1 cellular context compared by ENCODE assay signal in genomic region chr2:233079953-233080835, GRCh38.
TF ChIP-seq lines count a peak whose summit lies in the region.

No MANE protein-coding gene starts in this region.

TF ChIP-seq in SK-N-SH, 30 proteins besides CTCF, POLR2A, EP300 and RAD21 (continued from another document):
- no peak for TF ChIP-seq RFX5 (IDR thresholded peaks at IDR 0.05; ENCODE audit: low read length)
- no peak for TF ChIP-seq YY1 (IDR thresholded peaks at IDR 0.05; ENCODE audit: low read depth)
- TF ChIP-seq EZH2phosphoT487 (IDR thresholded peaks at IDR 0.05; ENCODE audit: borderline replicate concordance, low read depth), result no peak
- TF ChIP-seq JUND (IDR thresholded peaks at IDR 0.05), result no peak
- TF ChIP-seq MXI1 (IDR thresholded peaks at IDR 0.05; ENCODE audit: low read depth, low read length), result no peak
- no peak for TF ChIP-seq ELF1 (IDR thresholded peaks at IDR 0.05)
- no peak for TF ChIP-seq FOXJ3 (CRISPR knock-in tag; IDR thresholded peaks at IDR 0.05)
- TF ChIP-seq SIN3A (IDR thresholded peaks at IDR 0.05; ENCODE audit: borderline replicate concordance, low read depth, low read length), result no peak
- TF ChIP-seq NRF1 (IDR thresholded peaks at IDR 0.05; ENCODE audit: low read depth, low read length), result no peak
